16 cellular contexts compared by ENCODE assay signal in the genomic region with DNA sequence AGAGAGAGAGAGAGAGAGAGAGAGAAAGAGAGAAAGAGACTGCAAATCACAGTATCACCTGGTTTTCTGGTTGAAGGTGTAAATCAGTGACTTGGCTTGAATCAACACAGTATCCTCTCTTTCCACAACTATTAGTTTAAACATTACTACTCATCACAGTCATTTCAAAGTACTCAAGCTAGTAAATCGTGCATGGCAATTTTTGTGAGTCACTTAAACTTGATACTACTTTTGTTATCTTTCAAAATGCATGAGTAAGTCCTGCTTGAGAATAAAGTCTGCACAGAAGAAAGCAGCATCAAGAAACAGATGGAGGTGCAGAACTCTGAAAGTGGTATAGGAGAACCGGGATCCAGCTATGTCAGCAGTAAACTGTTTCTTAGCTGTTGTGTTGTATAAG.
A peak's percentile ranks its signal among the peaks of the same experiment; 100 is the strongest.
DNase-seq lines count a peak whose midpoint lies in the region; ATAC-seq and TF ChIP-seq lines count a peak whose summit lies in the region.
"Had no signal": no experiment of that assay in that cellular context is flagged by ENCODE, and none has a peak within 500 bp of the region (broad histone marks: within the 10 kb centered on the region; RNA-seq: fewer than 3 reads in every experiment).

No MANE protein-coding gene starts in this region.

- H3K27ac ChIP-seq in brain microvascular endothelial cell: no peak overlapping the region
- H3K27ac ChIP-seq: BLaER1, C4-2B had no signal

- H3K36me3 ChIP-seq in brain microvascular endothelial cell (replicated peaks): no peaks in the 10 kb centered on the region
- H3K36me3 ChIP-seq: BLaER1, HAP-1 had no signal

- H3K4me3 ChIP-seq in brain microvascular endothelial cell (ENCODE audit: low read depth, low read length): no peak overlapping the region
- H3K4me3 ChIP-seq: BLaER1, HAP-1 had no signal

- ATAC-seq in GM18861 (IDR thresholded peaks at IDR 0.05; ENCODE audit: unreplicated experiment): no peak
- ATAC-seq: CD8-positive, alpha-beta T cell had no signal

- TF ChIP-seq CTCF in brain microvascular endothelial cell (IDR thresholded peaks at IDR 0.05; ENCODE audit: low read depth, low read length, missing control alignments): no peak

- in situ Hi-C loops in Caki2 (cut with HindIII; ENCODE audit: low pct_unique_long_range_greater_than_20kb, low sequenced_read_pairs) (no loop called here), brain microvascular endothelial cell (cut with HindIII; ENCODE audit: low pct_ligation_motif_present, low sequenced_read_pairs) (no loop called here)

- no peaks in the 10 kb centered on the region for H3K27me3 ChIP-seq in brain microvascular endothelial cell (replicated peaks)
- H3K27me3 ChIP-seq: BLaER1 had no signal

- DNase-seq in Caki2 (ENCODE audit: low read depth): peak; percentile 53
- DNase-seq in LHCN-M2 (ENCODE audit: low read depth): peak; percentile 61
- peak; percentile 24 for DNase-seq in brain microvascular endothelial cell
- no peak for DNase-seq in HuH-7 (ENCODE audit: low spot score)
- DNase-seq in NCI-H69 (lab: John Stamatoyannopoulos, UW): no peak
- DNase-seq: Caco-2; CD4-positive, CD25-positive, alpha-beta regulatory T cell; CD8-positive, alpha-beta T cell; DMS 273 treated with DMSO at 0.1 percent for 48 hours; DND-41; GOT3; HFFc6 had no signal

Comparison
In these comparisons a context has a peak if more than half of its experiments do, and no peak if none do; other contexts are left out.
1. DNase-seq: peak in Caki2 (single experiment), LHCN-M2 (single experiment) and brain microvascular endothelial cell (single experiment); none in HuH-7 (single experiment) and NCI-H69 (single experiment).